Comparison of ENCODE assay signal across 9 cellular contexts in the genomic region with DNA sequence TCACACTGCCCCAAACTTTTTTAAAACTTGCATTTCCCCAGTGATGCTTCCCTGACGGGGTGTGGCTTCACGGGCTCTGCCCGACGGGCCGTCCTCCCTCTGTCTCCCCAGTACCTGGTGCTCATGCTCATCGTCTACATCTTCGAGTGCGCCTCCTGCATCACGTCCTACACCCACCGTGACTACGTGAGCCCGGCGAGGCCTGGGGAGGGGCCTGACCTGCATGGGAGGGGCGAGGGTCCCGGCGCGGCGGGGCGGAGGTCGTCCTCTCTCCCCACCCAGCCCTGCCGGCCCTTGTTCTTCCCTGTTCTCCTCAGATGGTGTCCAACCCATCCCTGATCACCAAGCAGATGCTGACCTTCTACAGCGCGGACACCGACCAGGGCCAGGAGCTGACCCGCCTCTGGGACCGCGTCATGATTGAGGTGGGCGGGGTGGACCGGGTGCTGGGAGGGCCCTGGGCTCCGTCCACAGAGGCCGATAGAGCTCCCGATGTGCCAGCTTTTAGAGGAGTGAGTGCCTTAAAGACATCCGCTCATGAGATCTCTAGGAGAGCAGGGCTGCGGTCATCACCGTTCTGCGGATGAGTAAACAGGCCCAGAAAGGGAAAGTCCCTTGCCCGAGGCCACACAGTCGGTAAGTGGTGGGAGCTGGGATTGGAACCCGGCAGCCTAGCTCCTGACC. TPM values are rescaled to one million over a fixed set of nuclear protein-coding genes. Genes with fewer than 3 reads are reported as not detected.
DNase-seq lines count a peak whose midpoint lies in the region; ATAC-seq, FAIRE-seq and TF ChIP-seq lines count a peak whose summit lies in the region.
"Had no signal": no experiment of that assay in that cellular context is flagged by ENCODE, and none has a peak within 500 bp of the region (broad histone marks: within the 10 kb centered on the region; RNA-seq: fewer than 3 reads in every experiment).

No MANE protein-coding gene starts in this region.

- H3K27me3 ChIP-seq in keratinocyte (ENCODE audit: control insufficient read depth, extremely low read depth, insufficient read depth, low read length) = peaks cover 14% of the 10 kb centered on the region

- in situ Hi-C loops in KBM-7 (cut with MboI; ENCODE audit: low pct_unique_long_range_greater_than_20kb, low sequenced_read_pairs) = no loop called here

- peaks cover 17 to 44% of the 10 kb centered on the region in 2 donors for H3K27me3 Mint-ChIP-seq in T-cell
- peaks cover 69% of the 10 kb centered on the region for H3K27me3 Mint-ChIP-seq in brain

- DNase-seq in NCI-H1436 (lab: John Stamatoyannopoulos, UW) = peak; percentile 9
- no peak for DNase-seq in NCI-H1436 treated with DMSO at 0.1 percent for 48 hours (lab: John Stamatoyannopoulos, UW)
- peak in 21 of 34 experiments; percentile 5 to 35 (median 17) for DNase-seq in T-cell
- DNase-seq in keratinocyte (ENCODE audit: low read depth, low spot score) = peak; percentile 42
- peak; percentile 7 for DNase-seq in stimulated activated CD8-positive, alpha-beta memory T cell treated with anti-CD3 and anti-CD28 coated beads, Interleukin-12 subunit alpha, Interleukin-12 subunit beta, amount 100 ng/mL, for 4 hours (ENCODE audit: low read depth)
- DNase-seq in lower leg skin (ENCODE audit: low spot score in 2 of 2) = no peak
- no peak for DNase-seq in KBM-7

- H3K4me2 ChIP-seq in keratinocyte (ENCODE audit: control insufficient read depth, extremely low read depth, insufficient read depth, low read depth, low read length) = peak overlapping the region; percentile 69

- H2AFZ ChIP-seq in keratinocyte (ENCODE audit: control insufficient read depth, low read length) = peak overlapping the region; percentile 85

- dilution Hi-C loops in keratinocyte (cut with MboI; ENCODE audit: extremely low pct_ligation_motif_present, low sequenced_read_pairs) = no loop called here

- ATAC-seq in T-cell (replicated peaks in 1 of 4) = peak; percentile 73 to 88 (median 86)

- POLR2A ChIA-PET in T-cell (lab: Charles Lee) = no interaction called here

- H3K36me3 ChIP-seq in keratinocyte (ENCODE audit: control insufficient read depth in 2 of 2, extremely low read depth in 1 of 2, insufficient read depth in 2 of 2, low read length in 2 of 2) = no peaks in the 10 kb centered on the region

- no peaks in the 10 kb centered on the region for H4K20me1 ChIP-seq in keratinocyte (ENCODE audit: control insufficient read depth, extremely low read depth, insufficient read depth, low read length)

- TF ChIP-seq POLR2A in lower leg skin (IDR thresholded peaks at IDR 0.05) = no peak

- intact Hi-C loops in lower leg skin (cut with DNase I; ENCODE audit: low total_unique reads) = no loop called here

- H3K79me2 ChIP-seq in keratinocyte (ENCODE audit: control insufficient read depth, insufficient read depth, low read length) = no peaks in the 10 kb centered on the region

- H3K36me3 Mint-ChIP-seq in T-cell (no peaks in the 10 kb centered on the region), brain (no peaks in the 10 kb centered on the region)

- peak; percentile 75 for FAIRE-seq in keratinocyte (lab: Jason Lieb, UNC)

- H3K9me3 Mint-ChIP-seq in T-cell (no peaks in the 10 kb centered on the region), brain (peaks cover 0 to 5% (median 0%) of the 10 kb centered on the region in 5 experiments)

- TF ChIP-seq CTCF in brain (conservative IDR thresholded peaks at IDR 0.05) (no peak), keratinocyte (optimal IDR thresholded peaks at IDR 0.05 in 1 of 3, IDR thresholded peaks at IDR 0.05 in 1 of 3, conservative IDR thresholded peaks at IDR 0.05 in 1 of 3; ENCODE audit: extremely low read depth in 1 of 3, insufficient read depth in 2 of 3, low read length in 3 of 3) (no peak), lower leg skin (IDR thresholded peaks at IDR 0.05) (no peak)

- H3K4me3 Mint-ChIP-seq in T-cell = peak overlapping the region; percentile 71 to 76 (median 75)
- peak overlapping the region; percentile 59 to 73 (median 69) for H3K4me3 Mint-ChIP-seq in brain

- CTCF ChIA-PET in T-cell (lab: Charles Lee) = interaction anchor here in 1 of 2 donors (0.5 to 0.6 kb wide), 2 partner anchors 9 to 20 kb away, joined by 3 to 5 read pairs; no protein-coding TSS in a partner anchor

- H3K27ac ChIP-seq in keratinocyte (ENCODE audit: control insufficient read depth, insufficient read depth, low read length) = no peak overlapping the region

- H3K4me3 ChIP-seq in keratinocyte (ENCODE audit: control insufficient read depth in 2 of 3, extremely low read depth in 1 of 3, insufficient read depth in 2 of 3, low read depth in 1 of 3, low read length in 3 of 3) (peak overlapping the region; percentile 38 to 63 (median 56)), lower leg skin (ENCODE audit: low read depth, poor library complexity, severe bottlenecking) (no peak overlapping the region)

- peak overlapping the region; percentile 22 for H3K9ac ChIP-seq in keratinocyte (ENCODE audit: control insufficient read depth, extremely low read depth, insufficient read depth, low read length)

- no peaks in the 10 kb centered on the region for H3K9me1 ChIP-seq in keratinocyte (ENCODE audit: control insufficient read depth, extremely low read depth, insufficient read depth, low read length)

- H3K4me1 Mint-ChIP-seq in T-cell (peaks cover 8 to 10% (median 8%) of the 10 kb centered on the region in 3 donors), brain (no peaks in the 10 kb centered on the region)

- H3K4me1 ChIP-seq in keratinocyte (ENCODE audit: control insufficient read depth, extremely low read depth, insufficient read depth, low read length) = peaks cover 7% of the 10 kb centered on the region

- WGBS in lower leg skin, 2 donors = 4 to 6% methylated on average over 31 to 38 of the region's 39 CpGs

- H3K27ac Mint-ChIP-seq in T-cell (peak overlapping the region; percentile 11 to 23), brain (no peak overlapping the region)

- no peaks in the 10 kb centered on the region for H3K9me3 ChIP-seq in keratinocyte (ENCODE audit: control insufficient read depth, low read depth, low read length)

RNA-seq across cellular contexts. Expression of gene UPK1A, which starts 6.9 kb away (rescaled TPM):
- total RNA-seq in T-cell (under 1 TPM in 4 of 5 donors, not detected in 1; 0.20 to 0.56 (median 0.38) TPM), lower leg skin (10 to 100 TPM in 2 of 4 donors, 1 to 10 TPM in 2; 5.1 to 45.2 (median 16.5) TPM)
- polyA plus RNA-seq in brain (ENCODE audit: insufficient read depth, low read depth, low replicate concordance) (not detected), keratinocyte (0.05 to 0.15 TPM (median 0.09 TPM) in 3 replicates)
- polyA plus RNA-seq in keratinocyte (2011; ENCODE audit: low read depth) = 0.26 TPM
- polyA plus RNA-seq in keratinocyte (2011; cell fraction: cytosol; rRNA removed) = 0.15 and 0.26 TPM in 2 replicates
- 0.35 TPM in 1 of 2 replicates, not detected in the other for polyA plus RNA-seq in keratinocyte (2011; cell fraction: nucleus; rRNA removed)
- polyA plus RNA-seq in keratinocyte (2012; ENCODE audit: low replicate concordance) = 0.21 and 0.62 TPM in 2 replicates
- 0.22 TPM in 1 of 3 replicates, not detected in the others for polyA minus RNA-seq in keratinocyte
- not detected for polyA minus RNA-seq in keratinocyte (2011; cell fraction: cytosol; rRNA and poly(A)+ RNA removed)
- not detected in 2 replicates for polyA minus RNA-seq in keratinocyte (2011; cell fraction: nucleus; rRNA and poly(A)+ RNA removed)
- total RNA-seq: glomerular endothelial cell had no signal

RNA-seq across cellular contexts. Expression of gene COX6B1, which starts 25.1 kb away (rescaled TPM):
- 100 to 1,000 TPM; 199 to 248 (median 225) TPM for total RNA-seq in T-cell
- 1,011 TPM for polyA plus RNA-seq in brain (ENCODE audit: insufficient read depth, low read depth, low replicate concordance)
- 509 to 705 TPM (median 560 TPM) in 3 replicates for polyA plus RNA-seq in keratinocyte
- 89.3 TPM for polyA plus RNA-seq in keratinocyte (2011; ENCODE audit: low read depth)
- 801 and 842 TPM in 2 replicates for polyA plus RNA-seq in keratinocyte (2011; cell fraction: cytosol; rRNA removed)
- polyA plus RNA-seq in keratinocyte (2011; cell fraction: nucleus; rRNA removed) = 260 and 322 TPM in 2 replicates
- 625 and 648 TPM in 2 replicates for polyA plus RNA-seq in keratinocyte (2012; ENCODE audit: low replicate concordance)
- polyA minus RNA-seq in keratinocyte = 333 to 635 TPM (median 343 TPM) in 3 replicates
- 206 TPM for polyA minus RNA-seq in keratinocyte (2011; cell fraction: cytosol; rRNA and poly(A)+ RNA removed)
- 40.6 and 54.7 TPM in 2 replicates for polyA minus RNA-seq in keratinocyte (2011; cell fraction: nucleus; rRNA and poly(A)+ RNA removed)
- total RNA-seq in lower leg skin = 100 to 1,000 TPM; 266 to 629 (median 309) TPM

RNA-seq across cellular contexts. Expression of gene ZBTB32, which starts 31.1 kb away (rescaled TPM):
- 1 to 10 TPM; 1.2 to 4.1 (median 2.0) TPM for total RNA-seq in T-cell
- polyA plus RNA-seq in brain (ENCODE audit: insufficient read depth, low read depth, low replicate concordance) = not detected
- polyA plus RNA-seq in keratinocyte = not detected in 3 replicates
- polyA plus RNA-seq in keratinocyte (2011; ENCODE audit: low read depth) = not detected
- not detected in 2 replicates for polyA plus RNA-seq in keratinocyte (2011; cell fraction: cytosol; rRNA removed)
- not detected in 2 replicates for polyA plus RNA-seq in keratinocyte (2011; cell fraction: nucleus; rRNA removed)
- polyA plus RNA-seq in keratinocyte (2012; ENCODE audit: low replicate concordance) = 0.10 and 0.16 TPM in 2 replicates
- not detected in 3 replicates for polyA minus RNA-seq in keratinocyte
- not detected for polyA minus RNA-seq in keratinocyte (2011; cell fraction: cytosol; rRNA and poly(A)+ RNA removed)
- not detected in 2 replicates for polyA minus RNA-seq in keratinocyte (2011; cell fraction: nucleus; rRNA and poly(A)+ RNA removed)
- not detected for total RNA-seq in lower leg skin
- total RNA-seq: glomerular endothelial cell had no signal

RNA-seq across cellular contexts. Expression of gene ETV2, which starts 31.7 kb away (rescaled TPM):
- total RNA-seq in T-cell (1 to 10 TPM in 2 of 5 donors, under 1 TPM in 2, not detected in 1; 0.67 to 2.1 (median 1.1) TPM), lower leg skin (1 to 10 TPM in 3 of 4 donors, not detected in 1; 1.2 to 1.8 (median 1.6) TPM)
- polyA plus RNA-seq in brain (ENCODE audit: insufficient read depth, low read depth, low replicate concordance) (5.6 TPM), keratinocyte (0.14 to 0.99 TPM (median 0.43 TPM) in 3 replicates)
- polyA plus RNA-seq in keratinocyte (2011; ENCODE audit: low read depth) = 0.87 TPM
- 0.32 and 1.1 TPM in 2 replicates for polyA plus RNA-seq in keratinocyte (2011; cell fraction: cytosol; rRNA removed)
- 0.29 TPM in 1 of 2 replicates, not detected in the other for polyA plus RNA-seq in keratinocyte (2011; cell fraction: nucleus; rRNA removed)
- 0.39 and 1.4 TPM in 2 replicates for polyA plus RNA-seq in keratinocyte (2012; ENCODE audit: low replicate concordance)
- not detected in 3 replicates for polyA minus RNA-seq in keratinocyte
- 3.6 TPM for polyA minus RNA-seq in keratinocyte (2011; cell fraction: cytosol; rRNA and poly(A)+ RNA removed)
- polyA minus RNA-seq in keratinocyte (2011; cell fraction: nucleus; rRNA and poly(A)+ RNA removed) = not detected in 2 replicates

RNA-seq across cellular contexts. Expression of gene RBM42, which starts 44.4 kb away (rescaled TPM):
- total RNA-seq in T-cell (10 to 100 TPM; 37.6 to 74.0 (median 68.4) TPM), lower leg skin (10 to 100 TPM; 64.1 to 82.4 (median 75.5) TPM)
- polyA plus RNA-seq in brain (ENCODE audit: insufficient read depth, low read depth, low replicate concordance) (101 TPM), keratinocyte (29.8 to 40.8 TPM (median 30.4 TPM) in 3 replicates)
- polyA plus RNA-seq in keratinocyte (2011; ENCODE audit: low read depth) = 65.2 TPM
- polyA plus RNA-seq in keratinocyte (2011; cell fraction: cytosol; rRNA removed) = 12.6 and 31.4 TPM in 2 replicates
- 31.2 and 33.9 TPM in 2 replicates for polyA plus RNA-seq in keratinocyte (2011; cell fraction: nucleus; rRNA removed)
- polyA plus RNA-seq in keratinocyte (2012; ENCODE audit: low replicate concordance) = 42.3 and 64.9 TPM in 2 replicates
- polyA minus RNA-seq in keratinocyte = 12.3 to 24.7 TPM (median 17.7 TPM) in 3 replicates
- polyA minus RNA-seq in keratinocyte (2011; cell fraction: cytosol; rRNA and poly(A)+ RNA removed) = 45.8 TPM
- polyA minus RNA-seq in keratinocyte (2011; cell fraction: nucleus; rRNA and poly(A)+ RNA removed) = 16.0 and 17.0 TPM in 2 replicates

Comparison
In these comparisons a context has a peak if more than half of its experiments do, and no peak if none do; other contexts are left out.
1. DNase-seq: peak in NCI-H1436 (single experiment), T-cell (21 of 34), keratinocyte (single experiment) and stimulated activated CD8-positive, alpha-beta memory T cell treated with anti-CD3 and anti-CD28 coated beads, Interleukin-12 subunit alpha, Interleukin-12 subunit beta, amount 100 ng/mL, for 4 hours (single experiment); none in NCI-H1436 treated with DMSO at 0.1 percent for 48 hours (single experiment), lower leg skin (0 of 2) and KBM-7 (single experiment).
2. H3K27ac Mint-ChIP-seq: peak in T-cell (2 of 2); none in brain (0 of 5).